In the genomic region with DNA sequence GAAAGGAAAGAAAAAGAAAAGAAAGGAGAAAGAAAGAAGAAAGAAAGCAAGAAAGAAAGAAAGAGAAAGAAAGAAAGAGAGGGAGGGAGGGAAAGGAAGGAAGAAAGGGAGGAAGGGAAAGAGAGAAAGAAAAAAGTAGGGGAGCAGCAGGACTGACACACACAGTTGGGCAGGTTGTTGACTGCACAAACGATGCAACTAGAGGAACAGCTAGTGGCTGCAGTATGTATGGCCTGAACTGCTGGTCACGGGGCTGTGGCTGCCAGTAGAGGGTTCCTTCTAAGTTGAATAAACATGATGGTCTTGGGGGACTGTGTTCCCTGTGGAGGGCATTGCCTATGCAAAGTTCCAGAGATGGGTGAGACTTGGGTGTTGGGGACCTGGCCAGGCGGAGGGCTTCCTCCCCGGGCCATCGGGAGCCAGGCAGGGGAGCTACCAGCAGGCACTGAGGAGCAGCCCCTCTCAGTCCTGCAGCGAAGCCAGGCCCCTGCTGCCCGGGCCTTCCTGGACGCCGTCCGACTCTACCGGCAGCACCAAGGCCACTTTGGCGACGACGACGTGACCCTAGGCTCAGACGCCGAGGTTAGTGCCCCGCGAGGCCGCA, we compare ENCODE assay signal across 8 cellular contexts. TPM values are rescaled to one million over a fixed set of nuclear protein-coding genes. Genes with fewer than 3 reads are reported as not detected.
A peak's percentile ranks its signal among the peaks of the same experiment; 100 is the strongest.
DNase-seq lines count a peak whose midpoint lies in the region; ATAC-seq and TF ChIP-seq lines count a peak whose summit lies in the region.

No MANE protein-coding gene starts in this region.

- no peak overlapping the region for H3K27ac Mint-ChIP-seq in activated CD8-positive, alpha-beta T cell treated with anti-CD3 and anti-CD28 coated beads for 36 hours

- no peak for TF ChIP-seq CTCF in heart left ventricle (IDR thresholded peaks at IDR 0.05)
- no peak for TF ChIP-seq CTCF in activated CD8-positive, alpha-beta T cell treated with anti-CD3 and anti-CD28 coated beads for 36 hours (IDR thresholded peaks at IDR 0.05)

- peaks cover 0 to 13% (median 11%) of the 10 kb centered on the region in 12 donors for H3K4me1 ChIP-seq in heart left ventricle
- H3K4me1 ChIP-seq in iPS-18a (ENCODE audit: control insufficient read depth, low read depth, low read length), result no peaks in the 10 kb centered on the region

- peaks cover 13% of the 10 kb centered on the region for H3K4me1 Mint-ChIP-seq in activated CD8-positive, alpha-beta T cell treated with anti-CD3 and anti-CD28 coated beads for 36 hours (ENCODE audit: low read depth)

- peaks cover 4% of the 10 kb centered on the region for H3K27me3 Mint-ChIP-seq in activated CD8-positive, alpha-beta T cell treated with anti-CD3 and anti-CD28 coated beads for 36 hours

- H3K4me3 ChIP-seq in heart left ventricle (peak overlapping the region; percentile 20 to 67 (median 56)), iPS-18a (ENCODE audit: low read length) (peak overlapping the region; percentile 61)

- H3K9me3 ChIP-seq in heart left ventricle (peaks cover 0 to 10% (median 0%) of the 10 kb centered on the region in 12 donors), iPS-18a (ENCODE audit: control insufficient read depth, low read depth, low read length) (no peaks in the 10 kb centered on the region)

- CTCF ChIA-PET in activated CD8-positive, alpha-beta T cell treated with anti-CD3 and anti-CD28 coated beads for 36 hours (lab: Charles Lee), result interaction anchor here (1.0 to 2.6 kb wide), 2 partner anchors 15 to 42 kb away, joined by 5 to 7 read pairs; no protein-coding TSS in a partner anchor

- DNase-seq in heart left ventricle (no peak), left ventricle myocardium superior (no peak), NCI-H1694 (lab: John Stamatoyannopoulos, UW) (no peak), midbrain (lab: John Stamatoyannopoulos, UW) (no peak)
- peak; percentile 17 for DNase-seq in activated CD8-positive, alpha-beta T cell treated with anti-CD3 and anti-CD28 coated beads for 36 hours

- no peaks in the 10 kb centered on the region for H3K36me3 Mint-ChIP-seq in activated CD8-positive, alpha-beta T cell treated with anti-CD3 and anti-CD28 coated beads for 36 hours (ENCODE audit: low read depth)

- H3K9me3 Mint-ChIP-seq in activated CD8-positive, alpha-beta T cell treated with anti-CD3 and anti-CD28 coated beads for 36 hours, result no peaks in the 10 kb centered on the region

- peak overlapping the region; percentile 9 for H3K9ac ChIP-seq in iPS-18a (ENCODE audit: low read length)

- intact Hi-C loops in heart left ventricle (cut with DNase I), result loop anchor here in 5 of 10 donors (1.0 to 10.0 kb wide), 5 partner anchors 34 to 229 kb away; no protein-coding TSS in a partner anchor
- intact Hi-C loops in left ventricle myocardium superior (cut with micrococcal nuclease), result no loop called here
- intact Hi-C loops in activated CD8-positive, alpha-beta T cell treated with anti-CD3 and anti-CD28 coated beads for 36 hours (cut with micrococcal nuclease), result no loop called here

- peak overlapping the region in 10 of 12 donors; percentile 9 to 72 (median 60) for H3K27ac ChIP-seq in heart left ventricle
- H3K27ac ChIP-seq in iPS-18a (ENCODE audit: low read length), result no peak overlapping the region
- H3K27ac ChIP-seq in temporal lobe (ENCODE audit: low read depth, low read length), result peak overlapping the region; percentile 27

- peak overlapping the region; percentile 54 for H3K4me3 Mint-ChIP-seq in activated CD8-positive, alpha-beta T cell treated with anti-CD3 and anti-CD28 coated beads for 36 hours

- no peak for TF ChIP-seq POLR2A in heart left ventricle (IDR thresholded peaks at IDR 0.05)

- POLR2A ChIA-PET in activated CD8-positive, alpha-beta T cell treated with anti-CD3 and anti-CD28 coated beads for 36 hours (lab: Charles Lee), result interaction anchor here (0.6 to 1.1 kb wide), 2 partner anchors 9 to 97 kb away, joined by 3 to 4 read pairs; no protein-coding TSS in a partner anchor

- H3K36me3 ChIP-seq in heart left ventricle (no peaks in the 10 kb centered on the region), iPS-18a (ENCODE audit: control insufficient read depth, low read depth, low read length) (no peaks in the 10 kb centered on the region)

- H3K27me3 ChIP-seq in heart left ventricle (peaks cover 0 to 13% (median 0%) of the 10 kb centered on the region in 9 donors), iPS-18a (ENCODE audit: control insufficient read depth, insufficient read depth, low read length) (peaks cover 7% of the 10 kb centered on the region)

- ATAC-seq in heart left ventricle (no peak), left ventricle myocardium superior (no peak), GM18867 (IDR thresholded peaks at IDR 0.05; ENCODE audit: unreplicated experiment) (no peak)
- ATAC-seq in activated CD8-positive, alpha-beta T cell treated with anti-CD3 and anti-CD28 coated beads for 36 hours, result no peak

- 3 to 18% (median 5%) methylated on average over 4 to 20 of the region's 20 CpGs for WGBS in heart left ventricle, 4 donors

RNA-seq across cellular contexts. Expression of a gene that starts 16.7 kb away (rescaled TPM):
- total RNA-seq in heart left ventricle (100 to 1,000 TPM in 1 of 9 donors, 10 to 100 TPM in 8; 23.7 to 117 (median 32.6) TPM), left ventricle myocardium superior (33.0 TPM), temporal lobe (15.7 TPM)
- 10 to 100 TPM; 16.1 to 49.8 TPM for polyA plus RNA-seq in heart left ventricle
- 10 to 100 TPM; 62.1 to 64.2 TPM for total RNA-seq in activated CD8-positive, alpha-beta T cell treated with anti-CD3 and anti-CD28 coated beads for 36 hours

RNA-seq across cellular contexts. Expression of a gene that starts 27.3 kb away (rescaled TPM):
- total RNA-seq in heart left ventricle, result 10 to 100 TPM; 15.5 to 57.1 (median 27.0) TPM
- polyA plus RNA-seq in heart left ventricle, result 10 to 100 TPM; 28.8 to 45.9 TPM
- total RNA-seq in left ventricle myocardium superior, result 19.7 TPM
- total RNA-seq in activated CD8-positive, alpha-beta T cell treated with anti-CD3 and anti-CD28 coated beads for 36 hours, result 10 to 100 TPM; 58.0 to 58.9 TPM
- 25.8 TPM for total RNA-seq in temporal lobe
